Comparison of ENCODE assay signal across 9 cellular contexts in genomic region chrX:44844204-44844603, GRCh38. TPM values are rescaled to one million over a fixed set of nuclear protein-coding genes. Genes with fewer than 3 reads are reported as not detected.
"Had no signal": no experiment of that assay in that cellular context is flagged by ENCODE, and none has a peak within 500 bp of the region (broad histone marks: within the 10 kb centered on the region; RNA-seq: fewer than 3 reads in every experiment).

No MANE protein-coding gene starts in this region.

- FAIRE-seq: HepG2, HTR-8/SVneo had no signal

- H3K9ac ChIP-seq: KMS-11 had no signal

- DNase-seq: KBM-7, KG1 had no signal

- H3K4me2 ChIP-seq: KMS-11 had no signal

- H3K27ac ChIP-seq: HL-60, KMS-11 had no signal

- ATAC-seq: HepG2 had no signal

RNA-seq across cellular contexts. Expression of gene DUSP21, which starts 0.4 kb away (rescaled TPM):
- total RNA-seq: HepG2, HT-29, HT1080 had no signal
- polyA plus RNA-seq: HepG2, IgD-negative memory B cell had no signal
